1 cellular context compared by ENCODE assay signal in the genomic region with DNA sequence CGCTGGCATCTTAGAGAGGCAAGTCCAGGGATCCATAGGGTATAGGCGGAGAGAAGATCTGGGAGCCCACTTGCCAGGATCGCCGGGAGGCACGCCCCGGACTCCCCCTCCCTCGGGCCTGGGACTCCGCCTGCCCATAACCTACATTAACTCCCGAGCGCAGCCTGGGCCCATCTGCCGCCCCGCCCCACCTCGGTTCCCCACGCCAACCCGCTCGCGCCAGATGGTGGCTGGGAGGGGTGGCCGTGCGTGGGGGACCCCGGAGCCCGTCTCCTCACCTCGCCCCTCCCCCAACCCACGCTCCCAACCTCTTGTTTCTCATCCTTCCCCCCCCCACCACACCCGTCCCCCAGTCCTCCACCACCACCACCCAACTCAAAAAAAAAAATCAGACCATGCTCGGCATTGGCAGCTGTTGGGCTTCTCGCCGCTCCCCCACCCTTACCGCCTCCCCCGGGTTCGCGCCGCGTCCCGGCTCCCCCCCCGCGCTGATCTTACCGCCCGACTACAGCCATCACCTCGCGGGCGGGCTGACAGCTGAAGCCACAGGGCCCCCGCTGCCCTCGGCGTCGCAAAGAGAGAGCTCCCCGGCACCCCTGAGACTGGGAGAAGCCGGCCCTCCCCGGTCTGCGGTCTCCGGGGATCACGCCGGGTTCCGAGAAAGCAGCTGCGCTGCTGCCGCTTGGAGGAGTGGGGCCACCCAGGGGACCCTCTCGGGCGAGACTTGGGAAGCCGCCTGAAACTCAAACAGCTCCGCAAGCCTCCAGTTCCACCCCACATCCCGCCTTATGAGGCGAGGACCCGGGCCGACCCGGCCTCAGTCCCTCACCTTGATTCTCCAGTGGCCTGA.
TF ChIP-seq lines count a peak whose summit lies in the region.

No MANE protein-coding gene starts in this region.

TF ChIP-seq in GM12878, 131 proteins besides CTCF, POLR2A, EP300 and RAD21:
- TF ChIP-seq SUZ12 (IDR thresholded peaks at IDR 0.05; ENCODE audit: unreplicated experiment): peak; percentile 38
- TF ChIP-seq RAD51 (IDR thresholded peaks at IDR 0.05): no peak
